ENCODE assay signal across 23 cellular contexts in genomic region chr22:30933457-30933856, GRCh38.
"Had no signal": no experiment of that assay in that cellular context is flagged by ENCODE, and none has a peak within 500 bp of the region (broad histone marks: within the 10 kb centered on the region; RNA-seq: fewer than 3 reads in every experiment).

No MANE protein-coding gene starts in this region.

- ATAC-seq: esophagus mucosa; gastroesophageal sphincter; heart right ventricle; pancreas; sciatic nerve; stimulated activated naive B cell treated with anti-CD40 and anti-IgM and Interleukin-4, amounts not matched to agents 10 μg/mL and 1 μg/mL and 100 μg/mL, for 72 hours had no signal

- H3K4me1 Mint-ChIP-seq: stimulated activated naive B cell treated with anti-CD40 and anti-IgM and Interleukin-4, amounts not matched to agents 10 μg/mL and 1 μg/mL and 100 μg/mL, for 72 hours had no signal

- H3K4me3 Mint-ChIP-seq: activated CD4-positive, alpha-beta T cell treated with anti-CD3 and anti-CD28 coated beads, Interleukin-2, amount 10 ng/mL, durations not matched to agents 7 days and 5 days; central memory CD8-positive, alpha-beta T cell; memory B cell; naive B cell; stimulated activated naive B cell treated with anti-CD40 and anti-IgM and Interleukin-4, amounts not matched to agents 10 μg/mL and 1 μg/mL and 100 μg/mL, for 72 hours had no signal

- H3K4me1 ChIP-seq: ascending aorta, colonic mucosa, heart right ventricle, pancreas, upper lobe of left lung had no signal

- H3K27me3 ChIP-seq: ascending aorta, colonic mucosa, gastroesophageal sphincter, heart right ventricle, pancreas, upper lobe of left lung had no signal

- DNase-seq: activated CD4-positive, alpha-beta T cell treated with anti-CD3 and anti-CD28 coated beads, Interleukin-2, amount 10 ng/mL, durations not matched to agents 7 days and 5 days; activated CD4-positive, CD25-positive, alpha-beta regulatory T cell; activated CD8-positive, alpha-beta memory T cell treated with anti-CD3 and anti-CD28 coated beads for 24 hours; activated CD8-positive, alpha-beta memory T cell treated with anti-CD3 and anti-CD28 coated beads, Interleukin-2, amount 50 U/mL, for 48 hours; activated gamma-delta T cell treated with Interleukin-2 at 50 U/mL for 16 hours; colonic mucosa; heart right ventricle; kidney glomerular epithelial cell; naive B cell; pancreas; stimulated activated CD4-positive, alpha-beta T cell treated with anti-CD3 and anti-CD28 coated beads, Interleukin-4, amount 100 ng/mL, for 4 hours; stimulated activated naive B cell treated with anti-CD40 and anti-IgM and Interleukin-4, amounts not matched to agents 10 μg/mL and 1 μg/mL and 100 μg/mL, for 72 hours; T-helper 1 cell; T1000; upper lobe of left lung had no signal

- H3K9me3 ChIP-seq: ascending aorta, colonic mucosa, gastroesophageal sphincter, heart right ventricle, pancreas, thoracic aorta, upper lobe of left lung had no signal

- H3K27me3 Mint-ChIP-seq: activated CD4-positive, alpha-beta T cell treated with anti-CD3 and anti-CD28 coated beads, Interleukin-2, amount 10 ng/mL, durations not matched to agents 7 days and 5 days; central memory CD8-positive, alpha-beta T cell; memory B cell; naive B cell; stimulated activated naive B cell treated with anti-CD40 and anti-IgM and Interleukin-4, amounts not matched to agents 10 μg/mL and 1 μg/mL and 100 μg/mL, for 72 hours had no signal

- H3K27ac Mint-ChIP-seq: activated CD4-positive, alpha-beta T cell treated with anti-CD3 and anti-CD28 coated beads, Interleukin-2, amount 10 ng/mL, durations not matched to agents 7 days and 5 days; memory B cell; stimulated activated naive B cell treated with anti-CD40 and anti-IgM and Interleukin-4, amounts not matched to agents 10 μg/mL and 1 μg/mL and 100 μg/mL, for 72 hours had no signal

- H3K27ac ChIP-seq: ascending aorta, colonic mucosa, gastroesophageal sphincter, heart right ventricle, pancreas, SK-N-MC, thoracic aorta, upper lobe of left lung had no signal

- H3K4me3 ChIP-seq: ascending aorta, colonic mucosa, gastroesophageal sphincter, heart right ventricle, pancreas, SK-N-MC, thoracic aorta, upper lobe of left lung had no signal

- H3K9me3 Mint-ChIP-seq: activated CD4-positive, alpha-beta T cell treated with anti-CD3 and anti-CD28 coated beads, Interleukin-2, amount 10 ng/mL, durations not matched to agents 7 days and 5 days; central memory CD8-positive, alpha-beta T cell; memory B cell; naive B cell; stimulated activated naive B cell treated with anti-CD40 and anti-IgM and Interleukin-4, amounts not matched to agents 10 μg/mL and 1 μg/mL and 100 μg/mL, for 72 hours had no signal
